ENCODE assay signal across 8 cellular contexts in the genomic region with DNA sequence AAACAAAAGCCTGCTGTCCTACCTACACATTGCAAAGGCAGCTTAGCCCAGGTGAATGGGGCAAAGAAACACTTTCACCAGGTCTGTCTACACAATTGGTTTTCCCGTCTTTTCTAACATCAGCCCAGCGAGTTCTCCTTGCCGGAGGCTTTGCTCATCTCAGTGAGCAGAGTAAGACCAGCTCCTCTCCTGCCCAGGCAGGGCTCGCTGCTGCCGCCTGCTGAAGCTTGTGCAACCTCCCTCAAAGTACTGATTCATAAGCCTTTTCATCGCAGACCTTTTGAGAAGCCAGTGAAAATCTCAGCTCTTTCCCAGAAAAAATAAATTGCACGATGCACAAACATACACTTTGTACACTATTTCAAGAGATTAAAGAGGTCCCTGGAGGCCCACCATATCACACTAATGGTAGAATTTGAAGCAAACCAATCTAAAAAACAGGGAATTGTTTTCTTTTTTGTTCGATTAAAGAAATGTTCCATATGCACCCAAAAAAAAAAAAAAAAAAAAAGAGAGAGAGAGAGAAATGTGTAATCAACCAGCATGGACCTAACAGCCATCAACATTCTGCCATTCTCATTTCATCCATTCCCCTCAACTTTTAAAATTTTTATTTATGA.
A peak's percentile ranks its signal among the peaks of the same experiment; 100 is the strongest.
DNase-seq lines count a peak whose midpoint lies in the region; ATAC-seq and TF ChIP-seq lines count a peak whose summit lies in the region.

No MANE protein-coding gene starts in this region.

- H4K8ac ChIP-seq in trophoblast cell (ENCODE audit: low read depth, low read length): no peak overlapping the region

- H3K79me2 ChIP-seq in Karpas-422 (ENCODE audit: low read length) (no peaks in the 10 kb centered on the region), trophoblast cell (ENCODE audit: control insufficient read depth, insufficient read depth, low read length, poor library complexity) (no peaks in the 10 kb centered on the region)

- peaks cover 4% of the 10 kb centered on the region for H3K27me3 Mint-ChIP-seq in activated T-cell treated with anti-CD3 and anti-CD28 coated beads, Interleukin-2, amount 50 U/mL, for 24 hours
- peaks cover 28% of the 10 kb centered on the region for H3K27me3 Mint-ChIP-seq in stimulated activated memory B cell treated with anti-CD40 and anti-IgM and Interleukin-4, amounts not matched to agents 10 μg/mL and 1 μg/mL and 100 μg/mL, for 72 hours

- H3K4me2 ChIP-seq in Karpas-422 (ENCODE audit: low read depth, low read length, poor library complexity, severe bottlenecking): no peak overlapping the region
- H3K4me2 ChIP-seq in trophoblast cell (ENCODE audit: low read length): no peak overlapping the region

- H3K79me1 ChIP-seq in trophoblast cell (ENCODE audit: low read length): no peaks in the 10 kb centered on the region

- no peak overlapping the region for H3K14ac ChIP-seq in trophoblast cell (ENCODE audit: low read length)

- DNase-seq in activated T-cell treated with anti-CD3 and anti-CD28 coated beads, Interleukin-2, amount 50 U/mL, for 24 hours: peak; percentile 28
- DNase-seq in activated T-cell treated with anti-CD3 and anti-CD28 coated beads for 4 hours: no peak
- DNase-seq in Karpas-422: peak; percentile 71
- DNase-seq in SKM-1 treated with dmso at 0.1 percent for 144 hours (lab: John Stamatoyannopoulos, UW; ENCODE audit: unreplicated experiment): peak; percentile 40
- peak; percentile 11 to 49 for DNase-seq in foreskin keratinocyte
- DNase-seq in trophoblast cell: peak; percentile 40 to 61

- no peak overlapping the region for H2BK12ac ChIP-seq in trophoblast cell (ENCODE audit: low read length)

- TF ChIP-seq CTCF in foreskin keratinocyte (conservative IDR thresholded peaks at IDR 0.05): peak; percentile 71

- peak; percentile 90 for ATAC-seq in foreskin keratinocyte
- ATAC-seq in stimulated activated memory B cell treated with anti-CD40 and anti-IgM and Interleukin-4, amounts not matched to agents 10 μg/mL and 1 μg/mL and 100 μg/mL, for 72 hours: no peak
- ATAC-seq in HG02588 (IDR thresholded peaks at IDR 0.05; ENCODE audit: unreplicated experiment): no peak

- no peak overlapping the region for H3K4ac ChIP-seq in trophoblast cell (ENCODE audit: low read depth, low read length)

- H3K4me3 ChIP-seq in Karpas-422 (ENCODE audit: low read length): no peak overlapping the region
- no peak overlapping the region for H3K4me3 ChIP-seq in trophoblast cell (ENCODE audit: low read depth, low read length)

- H3K4me3 Mint-ChIP-seq in activated T-cell treated with anti-CD3 and anti-CD28 coated beads, Interleukin-2, amount 50 U/mL, for 24 hours: no peak overlapping the region
- H3K4me3 Mint-ChIP-seq in stimulated activated memory B cell treated with anti-CD40 and anti-IgM and Interleukin-4, amounts not matched to agents 10 μg/mL and 1 μg/mL and 100 μg/mL, for 72 hours: no peak overlapping the region

- no peak overlapping the region for H3K23ac ChIP-seq in trophoblast cell (ENCODE audit: low read length)

- H2BK5ac ChIP-seq in trophoblast cell (ENCODE audit: low read depth, low read length, poor library complexity): no peak overlapping the region

- H3K27me3 ChIP-seq in Karpas-422 (ENCODE audit: low read length): no peaks in the 10 kb centered on the region
- H3K27me3 ChIP-seq in foreskin keratinocyte: no peaks in the 10 kb centered on the region
- no peaks in the 10 kb centered on the region for H3K27me3 ChIP-seq in trophoblast cell (ENCODE audit: insufficient read depth, low read length)

- H3K9ac ChIP-seq in Karpas-422 (ENCODE audit: low read length) (no peak overlapping the region), trophoblast cell (ENCODE audit: low read length) (no peak overlapping the region)

- H4K20me1 ChIP-seq in Karpas-422 (ENCODE audit: insufficient read depth, low read depth, low read length): no peaks in the 10 kb centered on the region

- H3K9me3 ChIP-seq in Karpas-422 (ENCODE audit: low read length): no peaks in the 10 kb centered on the region
- H3K9me3 ChIP-seq in trophoblast cell (ENCODE audit: insufficient read depth, low read depth, low read length): no peaks in the 10 kb centered on the region

- no peaks in the 10 kb centered on the region for H3K36me3 Mint-ChIP-seq in activated T-cell treated with anti-CD3 and anti-CD28 coated beads, Interleukin-2, amount 50 U/mL, for 24 hours (ENCODE audit: low read depth)
- no peaks in the 10 kb centered on the region for H3K36me3 Mint-ChIP-seq in stimulated activated memory B cell treated with anti-CD40 and anti-IgM and Interleukin-4, amounts not matched to agents 10 μg/mL and 1 μg/mL and 100 μg/mL, for 72 hours

- no peak overlapping the region for H2BK120ac ChIP-seq in trophoblast cell (ENCODE audit: insufficient read depth, low read length, poor library complexity)

- no peak overlapping the region for H2AK5ac ChIP-seq in trophoblast cell (ENCODE audit: low read length)

- no peak overlapping the region for H4K91ac ChIP-seq in trophoblast cell (ENCODE audit: low read depth, low read length)

- H3K18ac ChIP-seq in trophoblast cell (ENCODE audit: low read length): no peak overlapping the region

- H3K36me3 ChIP-seq in Karpas-422 (ENCODE audit: insufficient read depth, low read length) (no peaks in the 10 kb centered on the region), trophoblast cell (ENCODE audit: control insufficient read depth in 1 of 2, insufficient read depth in 2 of 2, low read length in 2 of 2) (no peaks in the 10 kb centered on the region)

- H2AFZ ChIP-seq in Karpas-422 (ENCODE audit: low read length): no peak overlapping the region
- H2AFZ ChIP-seq in trophoblast cell (ENCODE audit: insufficient read depth, low read length, poor library complexity): no peak overlapping the region

- H3K9me3 Mint-ChIP-seq in activated T-cell treated with anti-CD3 and anti-CD28 coated beads, Interleukin-2, amount 50 U/mL, for 24 hours: no peaks in the 10 kb centered on the region
- H3K9me3 Mint-ChIP-seq in stimulated activated memory B cell treated with anti-CD40 and anti-IgM and Interleukin-4, amounts not matched to agents 10 μg/mL and 1 μg/mL and 100 μg/mL, for 72 hours: no peaks in the 10 kb centered on the region

- H3K27ac Mint-ChIP-seq in activated T-cell treated with anti-CD3 and anti-CD28 coated beads, Interleukin-2, amount 50 U/mL, for 24 hours: no peak overlapping the region
- no peak overlapping the region for H3K27ac Mint-ChIP-seq in stimulated activated memory B cell treated with anti-CD40 and anti-IgM and Interleukin-4, amounts not matched to agents 10 μg/mL and 1 μg/mL and 100 μg/mL, for 72 hours

- H3K9me2 ChIP-seq in Karpas-422 (replicated peaks; ENCODE audit: insufficient read depth, low read length): no peaks in the 10 kb centered on the region

- no CpG with 5 or more reads among the region's 8 CpGs for WGBS in trophoblast cell (ENCODE audit: extremely low coverage, insufficient coverage, insufficient read length)

- H3K4me1 Mint-ChIP-seq in activated T-cell treated with anti-CD3 and anti-CD28 coated beads, Interleukin-2, amount 50 U/mL, for 24 hours (ENCODE audit: low read depth): no peaks in the 10 kb centered on the region
- H3K4me1 Mint-ChIP-seq in stimulated activated memory B cell treated with anti-CD40 and anti-IgM and Interleukin-4, amounts not matched to agents 10 μg/mL and 1 μg/mL and 100 μg/mL, for 72 hours: no peaks in the 10 kb centered on the region

- H3K4me1 ChIP-seq in Karpas-422 (ENCODE audit: low read length) (no peaks in the 10 kb centered on the region), foreskin keratinocyte (no peaks in the 10 kb centered on the region), trophoblast cell (ENCODE audit: control insufficient read depth in 1 of 2, insufficient read depth in 2 of 2, low read length in 2 of 2) (peaks cover 4 to 5% of the 10 kb centered on the region in 2 experiments)

- H4K12ac ChIP-seq in trophoblast cell (ENCODE audit: low read depth, low read length): no peak overlapping the region

- H3K27ac ChIP-seq in Karpas-422 (ENCODE audit: low read length) (no peak overlapping the region), foreskin keratinocyte (no peak overlapping the region), trophoblast cell (ENCODE audit: low read depth, low read length) (no peak overlapping the region)
